8 cellular contexts compared by ENCODE assay signal in the genomic region with DNA sequence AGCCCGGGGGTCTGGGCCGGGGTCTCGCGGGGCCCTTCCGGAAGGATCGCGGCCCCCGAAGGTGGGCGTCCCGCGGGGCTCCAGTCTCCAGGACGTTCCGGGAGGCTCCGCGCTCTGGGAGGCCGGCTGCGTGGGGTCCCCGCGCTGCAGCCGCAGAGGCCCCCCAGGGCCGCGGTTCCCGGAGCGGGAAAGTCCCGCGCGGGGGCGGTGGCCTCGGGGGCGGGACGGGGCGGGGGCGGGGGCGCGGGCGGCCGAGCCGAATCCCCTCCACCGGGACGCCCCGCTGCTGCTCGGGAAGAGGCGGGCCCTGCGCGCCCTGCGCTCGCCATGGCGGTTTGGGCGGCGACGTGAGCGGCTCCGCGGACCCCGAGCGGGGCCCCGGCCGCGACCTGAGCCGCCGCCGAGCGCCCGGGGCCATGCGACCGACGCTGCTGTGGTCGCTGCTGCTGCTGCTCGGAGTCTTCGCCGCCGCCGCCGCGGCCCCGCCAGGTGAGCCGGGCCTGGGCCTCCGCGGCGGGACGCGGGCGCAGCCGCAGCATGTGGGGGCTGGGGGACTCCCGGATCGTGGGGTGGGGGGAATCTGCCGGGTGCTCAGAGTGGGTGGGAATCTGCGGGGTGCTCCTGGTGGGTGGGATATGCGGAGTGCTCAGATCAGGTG. TPM values are rescaled to one million over a fixed set of nuclear protein-coding genes. Genes with fewer than 3 reads are reported as not detected.
DNase-seq lines count a peak whose midpoint lies in the region; ATAC-seq and TF ChIP-seq lines count a peak whose summit lies in the region.

A gene with protein sequence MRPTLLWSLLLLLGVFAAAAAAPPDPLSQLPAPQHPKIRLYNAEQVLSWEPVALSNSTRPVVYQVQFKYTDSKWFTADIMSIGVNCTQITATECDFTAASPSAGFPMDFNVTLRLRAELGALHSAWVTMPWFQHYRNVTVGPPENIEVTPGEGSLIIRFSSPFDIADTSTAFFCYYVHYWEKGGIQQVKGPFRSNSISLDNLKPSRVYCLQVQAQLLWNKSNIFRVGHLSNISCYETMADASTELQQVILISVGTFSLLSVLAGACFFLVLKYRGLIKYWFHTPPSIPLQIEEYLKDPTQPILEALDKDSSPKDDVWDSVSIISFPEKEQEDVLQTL (plus strand): TSS at position 286 of the 658 bp plus-strand sequence. CDS start 131 bp downstream, at position 417.

- H3K9me3 Mint-ChIP-seq in MCF 10A (ENCODE audit: unreplicated experiment), result no peaks in the 10 kb centered on the region

- no TSS peak for BruUV-seq in MCF 10A (replicated peaks; lab: Mats Ljungman, UMichigan)

- intact Hi-C loops in MCF 10A (cut with micrococcal nuclease), result no loop called here

- DNase-seq in EL (peak; percentile 42), MCF 10A (ENCODE audit: unreplicated experiment) (peak; percentile 53), SK-N-DZ (ENCODE audit: low spot score) (no peak), HPDE6-E6E7 (ENCODE audit: extremely low spot score) (no peak)

- peaks cover 14% of the 10 kb centered on the region; the same call in 1 of the 2 replicates for H4K20me1 ChIP-seq in SU-DHL-6 (ENCODE audit: low read depth, low read length)

- H3K4me3 ChIP-seq in SU-DHL-6 (ENCODE audit: insufficient read depth, low read length, poor library complexity, severe bottlenecking) (peak within 1 kb of the TSS; percentile 62), iPS-18c (ENCODE audit: insufficient read depth, low read depth, low read length) (peak within 1 kb of the TSS; percentile 75), skin epidermis (peak within 1 kb of the TSS; percentile 60 to 87 (median 71))

- peak; percentile 54 for ATAC-seq in HG02642 (IDR thresholded peaks at IDR 0.05; ENCODE audit: poor library complexity, unreplicated experiment)

- peaks cover 30% of the 10 kb centered on the region for H3K36me3 Mint-ChIP-seq in MCF 10A (ENCODE audit: insufficient read depth, unreplicated experiment)

- H3K36me3 ChIP-seq in SU-DHL-6 (ENCODE audit: low read length), result no peaks in the 10 kb centered on the region

- H3K27ac ChIP-seq in SU-DHL-6 (ENCODE audit: low read depth, low read length) (peak within 1 kb of the TSS; percentile 80), skin epidermis (peak within 1 kb of the TSS; percentile 91 to 100 (median 99))

- peaks cover 48% of the 10 kb centered on the region for H3K79me2 ChIP-seq in SU-DHL-6 (ENCODE audit: insufficient read depth, low read length)

- H2AFZ ChIP-seq in SU-DHL-6 (ENCODE audit: low read depth, low read length, severe bottlenecking), result peak within 1 kb of the TSS; percentile 52

- no peak for TF ChIP-seq CTCF in SU-DHL-6 (IDR thresholded peaks at IDR 0.05; ENCODE audit: insufficient read depth, low read length, poor library complexity, severe bottlenecking)
- TF ChIP-seq CTCF in MCF 10A (IDR thresholded peaks at IDR 0.05; ENCODE audit: unreplicated experiment), result no peak

- H3K9me2 ChIP-seq in SU-DHL-6 (replicated peaks; ENCODE audit: insufficient read depth, low read length), result no peaks in the 10 kb centered on the region

- peaks cover 18% of the 10 kb centered on the region for H3F3A ChIP-seq in SU-DHL-6 (ENCODE audit: insufficient read depth)

- peak within 1 kb of the TSS; percentile 98 for H3K9ac ChIP-seq in SU-DHL-6 (ENCODE audit: low read length)

- POLR2A ChIA-PET in MCF 10A (lab: Yijun Ruan, JAX), result interaction anchor here (0.8 to 15.1 kb wide), 16 partner anchors 9 to 137 kb away, joined by 3 to 236 read pairs (median 6); a partner anchor contains a TSS

- no peaks in the 10 kb centered on the region for H3K9me3 ChIP-seq in SU-DHL-6 (ENCODE audit: insufficient read depth, low read length)
- H3K9me3 ChIP-seq in iPS-18c (ENCODE audit: control insufficient read depth, insufficient read depth, low read length), result no peaks in the 10 kb centered on the region

- H3K4me2 ChIP-seq in SU-DHL-6 (ENCODE audit: low read depth, low read length, poor library complexity, severe bottlenecking), result peak within 1 kb of the TSS; percentile 72

- H3K27ac Mint-ChIP-seq in MCF 10A (ENCODE audit: low read depth, unreplicated experiment), result peak within 1 kb of the TSS; percentile 96

- peak within 1 kb of the TSS; percentile 92 for H3K4me3 Mint-ChIP-seq in MCF 10A (ENCODE audit: unreplicated experiment)

- no peaks in the 10 kb centered on the region for H3K27me3 Mint-ChIP-seq in MCF 10A (ENCODE audit: insufficient read depth, unreplicated experiment)

- H3K27me3 ChIP-seq in SU-DHL-6 (ENCODE audit: low read length), result no peaks in the 10 kb centered on the region

- peaks cover 26% of the 10 kb centered on the region for H3K4me1 Mint-ChIP-seq in MCF 10A (ENCODE audit: insufficient read depth, unreplicated experiment)

- CTCF ChIA-PET in MCF 10A (lab: Yijun Ruan, JAX), result interaction anchor here (2.0 kb wide), 1 partner anchor 26 kb away, joined by 10 read pairs; no protein-coding TSS in a partner anchor

RNA-seq across cellular contexts. Expression of the gene that starts here (rescaled TPM):
- 77.0 and 87.7 TPM in 2 replicates for total RNA-seq in MCF 10A (2022)
- polyA plus RNA-seq in SK-N-DZ (2014; cell fraction: cytosol; rRNA removed), result 52.3 and 55.7 TPM in 2 replicates
- polyA plus RNA-seq in SK-N-DZ (2014; cell fraction: nucleus; rRNA removed), result 20.8 and 28.7 TPM in 2 replicates

Comparison
In these comparisons a context has a peak if more than half of its experiments do, and no peak if none do; other contexts are left out.
1. DNase-seq: peak in EL (single experiment) and MCF 10A (single experiment); none in SK-N-DZ (single experiment) and HPDE6-E6E7 (single experiment).
2. Peak in every context shown above with its lines, with median percentiles within 50 percentile points of each other: H3K4me3 ChIP-seq.